1 cellular context compared by ENCODE assay signal in the genomic region with DNA sequence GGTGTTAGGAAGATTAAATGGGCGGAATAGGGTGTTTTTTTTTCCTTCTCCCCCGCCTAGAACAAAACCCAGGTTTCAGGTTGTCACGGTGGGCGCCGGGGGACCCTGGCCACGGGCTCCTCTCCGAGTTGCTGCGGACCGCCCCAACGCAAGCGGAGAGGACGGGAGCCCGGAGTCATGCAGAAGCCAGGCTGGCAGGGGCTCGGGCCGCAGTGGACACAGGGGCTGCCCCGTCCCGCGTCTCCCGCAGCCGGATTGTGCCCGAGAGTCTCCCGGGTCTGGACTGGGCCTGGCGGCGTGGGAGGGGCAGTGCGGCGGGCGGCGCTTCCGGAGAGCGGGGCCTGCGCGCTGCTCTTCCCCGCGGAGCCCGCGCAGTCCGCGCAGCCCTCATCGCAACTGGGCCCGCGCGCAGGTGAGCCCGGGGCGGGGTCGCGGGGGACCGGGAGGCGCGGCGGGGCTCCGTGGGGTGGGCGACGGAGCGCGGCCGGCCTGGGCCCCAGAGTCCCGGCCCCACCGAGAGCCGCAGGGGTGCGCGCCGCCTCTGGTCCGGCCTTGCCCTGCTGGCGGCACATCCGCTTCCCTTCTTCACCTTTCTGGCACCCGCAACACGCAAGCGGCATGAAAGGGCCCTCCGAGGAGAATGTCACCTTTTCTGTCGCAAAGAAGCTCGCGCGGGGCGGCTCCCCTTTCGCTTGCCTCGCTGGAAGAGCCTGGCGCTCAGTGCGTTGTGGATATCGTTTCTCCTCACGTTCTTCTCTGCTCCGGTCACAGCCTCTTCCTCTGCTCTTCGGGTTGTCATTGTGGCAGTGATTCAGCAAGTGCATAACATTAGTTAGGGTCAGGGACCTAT.
TF ChIP-seq lines count a peak whose summit lies in the region.

Gene TIRAP (plus strand): TSS at position 352 of the 850 bp plus-strand sequence. CDS start 7,802 bp downstream, outside the sequence.

TF ChIP-seq in WTC11, 78 proteins besides CTCF, POLR2A, EP300 and RAD21 (continued from another document and continues in another):
- no peak for TF ChIP-seq NFYB (CRISPR knock-in tag; conservative IDR thresholded peaks at IDR 0.05; ENCODE audit: low read depth)
- no peak for TF ChIP-seq TEAD1 (CRISPR knock-in tag; IDR thresholded peaks at IDR 0.05)
- no peak for TF ChIP-seq ZNF396 (CRISPR knock-in tag; IDR thresholded peaks at IDR 0.05; ENCODE audit: borderline replicate concordance)
- TF ChIP-seq, protein P1, sequence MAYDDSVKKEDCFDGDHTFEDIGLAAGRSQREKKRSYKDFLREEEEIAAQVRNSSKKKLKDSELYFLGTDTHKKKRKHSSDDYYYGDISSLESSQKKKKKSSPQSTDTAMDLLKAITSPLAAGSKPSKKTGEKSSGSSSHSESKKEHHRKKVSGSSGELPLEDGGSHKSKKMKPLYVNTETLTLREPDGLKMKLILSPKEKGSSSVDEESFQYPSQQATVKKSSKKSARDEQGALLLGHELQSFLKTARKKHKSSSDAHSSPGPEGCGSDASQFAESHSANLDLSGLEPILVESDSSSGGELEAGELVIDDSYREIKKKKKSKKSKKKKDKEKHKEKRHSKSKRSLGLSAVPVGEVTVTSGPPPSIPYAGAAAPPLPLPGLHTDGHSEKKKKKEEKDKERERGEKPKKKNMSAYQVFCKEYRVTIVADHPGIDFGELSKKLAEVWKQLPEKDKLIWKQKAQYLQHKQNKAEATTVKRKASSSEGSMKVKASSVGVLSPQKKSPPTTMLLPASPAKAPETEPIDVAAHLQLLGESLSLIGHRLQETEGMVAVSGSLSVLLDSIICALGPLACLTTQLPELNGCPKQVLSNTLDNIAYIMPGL (CRISPR knock-in tag; IDR thresholded peaks at IDR 0.05) = no peak; the same call in 1 of the 2 replicates
- TF ChIP-seq, protein P2, sequence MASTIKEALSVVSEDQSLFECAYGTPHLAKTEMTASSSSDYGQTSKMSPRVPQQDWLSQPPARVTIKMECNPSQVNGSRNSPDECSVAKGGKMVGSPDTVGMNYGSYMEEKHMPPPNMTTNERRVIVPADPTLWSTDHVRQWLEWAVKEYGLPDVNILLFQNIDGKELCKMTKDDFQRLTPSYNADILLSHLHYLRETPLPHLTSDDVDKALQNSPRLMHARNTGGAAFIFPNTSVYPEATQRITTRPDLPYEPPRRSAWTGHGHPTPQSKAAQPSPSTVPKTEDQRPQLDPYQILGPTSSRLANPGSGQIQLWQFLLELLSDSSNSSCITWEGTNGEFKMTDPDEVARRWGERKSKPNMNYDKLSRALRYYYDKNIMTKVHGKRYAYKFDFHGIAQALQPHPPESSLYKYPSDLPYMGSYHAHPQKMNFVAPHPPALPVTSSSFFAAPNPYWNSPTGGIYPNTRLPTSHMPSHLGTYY (CRISPR knock-in tag; IDR thresholded peaks at IDR 0.05) = no peak
- no peak for TF ChIP-seq NR2C2 (CRISPR knock-in tag; IDR thresholded peaks at IDR 0.05)
- TF ChIP-seq, protein P3, sequence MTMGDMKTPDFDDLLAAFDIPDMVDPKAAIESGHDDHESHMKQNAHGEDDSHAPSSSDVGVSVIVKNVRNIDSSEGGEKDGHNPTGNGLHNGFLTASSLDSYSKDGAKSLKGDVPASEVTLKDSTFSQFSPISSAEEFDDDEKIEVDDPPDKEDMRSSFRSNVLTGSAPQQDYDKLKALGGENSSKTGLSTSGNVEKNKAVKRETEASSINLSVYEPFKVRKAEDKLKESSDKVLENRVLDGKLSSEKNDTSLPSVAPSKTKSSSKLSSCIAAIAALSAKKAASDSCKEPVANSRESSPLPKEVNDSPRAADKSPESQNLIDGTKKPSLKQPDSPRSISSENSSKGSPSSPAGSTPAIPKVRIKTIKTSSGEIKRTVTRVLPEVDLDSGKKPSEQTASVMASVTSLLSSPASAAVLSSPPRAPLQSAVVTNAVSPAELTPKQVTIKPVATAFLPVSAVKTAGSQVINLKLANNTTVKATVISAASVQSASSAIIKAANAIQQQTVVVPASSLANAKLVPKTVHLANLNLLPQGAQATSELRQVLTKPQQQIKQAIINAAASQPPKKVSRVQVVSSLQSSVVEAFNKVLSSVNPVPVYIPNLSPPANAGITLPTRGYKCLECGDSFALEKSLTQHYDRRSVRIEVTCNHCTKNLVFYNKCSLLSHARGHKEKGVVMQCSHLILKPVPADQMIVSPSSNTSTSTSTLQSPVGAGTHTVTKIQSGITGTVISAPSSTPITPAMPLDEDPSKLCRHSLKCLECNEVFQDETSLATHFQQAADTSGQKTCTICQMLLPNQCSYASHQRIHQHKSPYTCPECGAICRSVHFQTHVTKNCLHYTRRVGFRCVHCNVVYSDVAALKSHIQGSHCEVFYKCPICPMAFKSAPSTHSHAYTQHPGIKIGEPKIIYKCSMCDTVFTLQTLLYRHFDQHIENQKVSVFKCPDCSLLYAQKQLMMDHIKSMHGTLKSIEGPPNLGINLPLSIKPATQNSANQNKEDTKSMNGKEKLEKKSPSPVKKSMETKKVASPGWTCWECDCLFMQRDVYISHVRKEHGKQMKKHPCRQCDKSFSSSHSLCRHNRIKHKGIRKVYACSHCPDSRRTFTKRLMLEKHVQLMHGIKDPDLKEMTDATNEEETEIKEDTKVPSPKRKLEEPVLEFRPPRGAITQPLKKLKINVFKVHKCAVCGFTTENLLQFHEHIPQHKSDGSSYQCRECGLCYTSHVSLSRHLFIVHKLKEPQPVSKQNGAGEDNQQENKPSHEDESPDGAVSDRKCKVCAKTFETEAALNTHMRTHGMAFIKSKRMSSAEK (CRISPR knock-in tag; IDR thresholded peaks at IDR 0.05; ENCODE audit: borderline replicate concordance) = no peak
- no peak for TF ChIP-seq MYBL2 (CRISPR knock-in tag; IDR thresholded peaks at IDR 0.05)
- TF ChIP-seq, protein P4, sequence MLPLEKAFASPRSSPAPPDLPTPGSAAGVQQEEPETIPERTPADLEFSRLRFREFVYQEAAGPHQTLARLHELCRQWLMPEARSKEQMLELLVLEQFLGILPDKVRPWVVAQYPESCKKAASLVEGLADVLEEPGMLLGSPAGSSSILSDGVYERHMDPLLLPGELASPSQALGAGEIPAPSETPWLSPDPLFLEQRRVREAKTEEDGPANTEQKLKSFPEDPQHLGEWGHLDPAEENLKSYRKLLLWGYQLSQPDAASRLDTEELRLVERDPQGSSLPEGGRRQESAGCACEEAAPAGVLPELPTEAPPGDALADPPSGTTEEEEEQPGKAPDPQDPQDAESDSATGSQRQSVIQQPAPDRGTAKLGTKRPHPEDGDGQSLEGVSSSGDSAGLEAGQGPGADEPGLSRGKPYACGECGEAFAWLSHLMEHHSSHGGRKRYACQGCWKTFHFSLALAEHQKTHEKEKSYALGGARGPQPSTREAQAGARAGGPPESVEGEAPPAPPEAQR (CRISPR knock-in tag; IDR thresholded peaks at IDR 0.05) = no peak
- no peak for TF ChIP-seq PRRX2 (CRISPR knock-in tag; IDR thresholded peaks at IDR 0.05)
- TF ChIP-seq MXD4 (CRISPR knock-in tag; IDR thresholded peaks at IDR 0.05; ENCODE audit: borderline replicate concordance) = no peak
- TF ChIP-seq, protein P5, sequence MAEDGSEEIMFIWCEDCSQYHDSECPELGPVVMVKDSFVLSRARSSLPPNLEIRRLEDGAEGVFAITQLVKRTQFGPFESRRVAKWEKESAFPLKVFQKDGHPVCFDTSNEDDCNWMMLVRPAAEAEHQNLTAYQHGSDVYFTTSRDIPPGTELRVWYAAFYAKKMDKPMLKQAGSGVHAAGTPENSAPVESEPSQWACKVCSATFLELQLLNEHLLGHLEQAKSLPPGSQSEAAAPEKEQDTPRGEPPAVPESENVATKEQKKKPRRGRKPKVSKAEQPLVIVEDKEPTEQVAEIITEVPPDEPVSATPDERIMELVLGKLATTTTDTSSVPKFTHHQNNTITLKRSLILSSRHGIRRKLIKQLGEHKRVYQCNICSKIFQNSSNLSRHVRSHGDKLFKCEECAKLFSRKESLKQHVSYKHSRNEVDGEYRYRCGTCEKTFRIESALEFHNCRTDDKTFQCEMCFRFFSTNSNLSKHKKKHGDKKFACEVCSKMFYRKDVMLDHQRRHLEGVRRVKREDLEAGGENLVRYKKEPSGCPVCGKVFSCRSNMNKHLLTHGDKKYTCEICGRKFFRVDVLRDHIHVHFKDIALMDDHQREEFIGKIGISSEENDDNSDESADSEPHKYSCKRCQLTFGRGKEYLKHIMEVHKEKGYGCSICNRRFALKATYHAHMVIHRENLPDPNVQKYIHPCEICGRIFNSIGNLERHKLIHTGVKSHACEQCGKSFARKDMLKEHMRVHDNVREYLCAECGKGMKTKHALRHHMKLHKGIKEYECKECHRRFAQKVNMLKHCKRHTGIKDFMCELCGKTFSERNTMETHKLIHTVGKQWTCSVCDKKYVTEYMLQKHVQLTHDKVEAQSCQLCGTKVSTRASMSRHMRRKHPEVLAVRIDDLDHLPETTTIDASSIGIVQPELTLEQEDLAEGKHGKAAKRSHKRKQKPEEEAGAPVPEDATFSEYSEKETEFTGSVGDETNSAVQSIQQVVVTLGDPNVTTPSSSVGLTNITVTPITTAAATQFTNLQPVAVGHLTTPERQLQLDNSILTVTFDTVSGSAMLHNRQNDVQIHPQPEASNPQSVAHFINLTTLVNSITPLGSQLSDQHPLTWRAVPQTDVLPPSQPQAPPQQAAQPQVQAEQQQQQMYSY (CRISPR knock-in tag; IDR thresholded peaks at IDR 0.05) = no peak
- TF ChIP-seq IRF1 (CRISPR knock-in tag; IDR thresholded peaks at IDR 0.05) = no peak
- TF ChIP-seq SP1 (CRISPR knock-in tag; conservative IDR thresholded peaks at IDR 0.05) = 0 out of 2 replicates have a peak, but pooled peaks have one; percentile 17
- TF ChIP-seq ZNF219 (CRISPR knock-in tag; IDR thresholded peaks at IDR 0.05; ENCODE audit: borderline replicate concordance) = peak; percentile 47; the same call in 1 of the 2 replicates
- TF ChIP-seq OVOL2 (CRISPR knock-in tag; IDR thresholded peaks at IDR 0.05; ENCODE audit: borderline replicate concordance) = no peak
- no peak for TF ChIP-seq CREB1 (CRISPR knock-in tag; IDR thresholded peaks at IDR 0.05)
- TF ChIP-seq E2F4 (CRISPR knock-in tag; IDR thresholded peaks at IDR 0.05; ENCODE audit: borderline replicate concordance, low read depth) = no peak
- TF ChIP-seq GABPB1 (CRISPR knock-in tag; IDR thresholded peaks at IDR 0.05) = 0 out of 2 replicates have a peak, but pooled peaks have one; percentile 5
- 0 out of 2 replicates have a peak, but pooled peaks have one; percentile 11 for TF ChIP-seq ARID4B (CRISPR knock-in tag; IDR thresholded peaks at IDR 0.05; ENCODE audit: borderline replicate concordance)
- no peak for TF ChIP-seq IRF2 (CRISPR knock-in tag; IDR thresholded peaks at IDR 0.05; ENCODE audit: borderline replicate concordance, low read depth)
- no peak for TF ChIP-seq TEAD4 (CRISPR knock-in tag; IDR thresholded peaks at IDR 0.05)
- TF ChIP-seq USF1 (CRISPR knock-in tag; IDR thresholded peaks at IDR 0.05) = no peak
- no peak for TF ChIP-seq SOX15 (CRISPR knock-in tag; IDR thresholded peaks at IDR 0.05)
- TF ChIP-seq ZNF138 (CRISPR knock-in tag; conservative IDR thresholded peaks at IDR 0.05) = no peak
- no peak for TF ChIP-seq JUN (CRISPR knock-in tag; IDR thresholded peaks at IDR 0.05)
- TF ChIP-seq, protein P6, sequence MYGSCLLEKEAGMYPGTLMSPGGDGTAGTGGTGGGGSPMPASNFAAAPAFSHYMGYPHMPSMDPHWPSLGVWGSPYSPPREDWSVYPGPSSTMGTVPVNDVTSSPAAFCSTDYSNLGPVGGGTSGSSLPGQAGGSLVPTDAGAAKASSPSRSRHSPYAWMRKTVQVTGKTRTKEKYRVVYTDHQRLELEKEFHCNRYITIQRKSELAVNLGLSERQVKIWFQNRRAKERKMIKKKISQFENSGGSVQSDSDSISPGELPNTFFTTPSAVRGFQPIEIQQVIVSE (CRISPR knock-in tag; IDR thresholded peaks at IDR 0.05; ENCODE audit: borderline replicate concordance) = no peak
